In genomic region chr2:5697554-5697953, GRCh38 we compare ENCODE assay signal across 14 cellular contexts. TPM values are rescaled to one million over a fixed set of nuclear protein-coding genes. Genes with fewer than 3 reads are reported as not detected.
A peak's percentile ranks its signal among the peaks of the same experiment; 100 is the strongest.
DNase-seq lines count a peak whose midpoint lies in the region; ATAC-seq and TF ChIP-seq lines count a peak whose summit lies in the region.
"Had no signal": no experiment of that assay in that cellular context is flagged by ENCODE, and none has a peak within 500 bp of the region (broad histone marks: within the 10 kb centered on the region; RNA-seq: fewer than 3 reads in every experiment).

No MANE protein-coding gene starts in this region.

- H3K27me3 Mint-ChIP-seq in osteocyte (ENCODE audit: unreplicated experiment) = no peaks in the 10 kb centered on the region

- no peak for TF ChIP-seq CTCF in MM.1S (IDR thresholded peaks at IDR 0.05; ENCODE audit: low read length)
- TF ChIP-seq CTCF in esophagus muscularis mucosa (IDR thresholded peaks at IDR 0.05) = no peak
- TF ChIP-seq CTCF in osteocyte (IDR thresholded peaks at IDR 0.05) = no peak
- no peak for TF ChIP-seq CTCF in foreskin keratinocyte (conservative IDR thresholded peaks at IDR 0.05)

- H3K4me2 ChIP-seq in MM.1S (ENCODE audit: low read depth, low read length) = peak overlapping the region; percentile 67

- peak overlapping the region; percentile 93 for H3K9ac ChIP-seq in MM.1S (ENCODE audit: low read length)

- peaks cover 8% of the 10 kb centered on the region; the same call in 1 of the 2 replicates for H3K79me2 ChIP-seq in MM.1S (ENCODE audit: low read length)

- H3K9me3 Mint-ChIP-seq in osteocyte (ENCODE audit: unreplicated experiment) = no peaks in the 10 kb centered on the region

- peak overlapping the region; percentile 98 for H3K27ac ChIP-seq in MM.1S (ENCODE audit: low read length)
- peak overlapping the region in 2 of 4 donors; percentile 44 to 54 for H3K27ac ChIP-seq in esophagus muscularis mucosa (replicated peaks in 1 of 4)
- no peak overlapping the region for H3K27ac ChIP-seq in foreskin keratinocyte

- no peaks in the 10 kb centered on the region for H3K36me3 ChIP-seq in MM.1S (replicated peaks; ENCODE audit: insufficient read depth, low read length)
- H3K36me3 ChIP-seq in esophagus muscularis mucosa = no peaks in the 10 kb centered on the region

- H3K27me3 ChIP-seq in MM.1S (replicated peaks; ENCODE audit: insufficient read depth, low read length) = no peaks in the 10 kb centered on the region
- H3K27me3 ChIP-seq in esophagus muscularis mucosa = peaks cover 0 to 95% (median 44%) of the 10 kb centered on the region in 4 donors
- H3K27me3 ChIP-seq in foreskin keratinocyte = peaks cover 46% of the 10 kb centered on the region

- WGBS in esophagus muscularis mucosa = 72% methylated on average over 8 of the region's 8 CpGs

- H3K4me1 Mint-ChIP-seq in osteocyte (ENCODE audit: unreplicated experiment) = peaks cover 47% of the 10 kb centered on the region

- H3K4me3 ChIP-seq in MM.1S (ENCODE audit: low read length) (peak overlapping the region; percentile 72), esophagus muscularis mucosa (peak overlapping the region in 3 of 4 donors; percentile 50 to 52 (median 52))

- no peak overlapping the region for H2AFZ ChIP-seq in MM.1S (ENCODE audit: low read length)

- peaks cover 37% of the 10 kb centered on the region for H3K36me3 Mint-ChIP-seq in osteocyte (ENCODE audit: unreplicated experiment)

- H4K20me1 ChIP-seq in MM.1S (ENCODE audit: insufficient read depth, low read length) = no peaks in the 10 kb centered on the region

- peak; percentile 21 for DNase-seq in NCI-H1092 treated with DMSO at 0.1 percent for 48 hours (lab: John Stamatoyannopoulos, UW)
- DNase-seq in NCI-H1092 (lab: John Stamatoyannopoulos, UW) = no peak
- peak; percentile 46 for DNase-seq in MM.1S
- no peak for DNase-seq in esophagus muscularis mucosa (ENCODE audit: extremely low spot score)
- no peak for DNase-seq in osteocyte (ENCODE audit: extremely low spot score, unreplicated experiment)
- no peak for DNase-seq in cerebellar cortex (ENCODE audit: low spot score)
- no peak for DNase-seq in foreskin keratinocyte
- no peak for DNase-seq in head of caudate nucleus
- DNase-seq: 8988T; activated CD8-positive, alpha-beta memory T cell treated with anti-CD3 and anti-CD28 coated beads, Interleukin-2, amount 50 U/mL, for 48 hours; EL; immature natural killer cell; NCI-H1436 treated with DMSO at 0.1 percent for 48 hours had no signal

- peak overlapping the region; percentile 82 for H3K4me3 Mint-ChIP-seq in osteocyte (ENCODE audit: unreplicated experiment)
- H3K4me3 Mint-ChIP-seq: immature natural killer cell had no signal

- TF ChIP-seq EP300 in esophagus muscularis mucosa (IDR thresholded peaks at IDR 0.05) = no peak

- H3K9me3 ChIP-seq in MM.1S (replicated peaks; ENCODE audit: insufficient read depth, low read length) = no peaks in the 10 kb centered on the region
- H3K9me3 ChIP-seq in esophagus muscularis mucosa = no peaks in the 10 kb centered on the region

- no peaks in the 10 kb centered on the region for H3K9me2 ChIP-seq in MM.1S (replicated peaks; ENCODE audit: insufficient read depth, low read length)

- H3K4me1 ChIP-seq in MM.1S (ENCODE audit: low read length) = peaks cover 12% of the 10 kb centered on the region; the same call in 1 of the 2 replicates
- H3K4me1 ChIP-seq in esophagus muscularis mucosa = peaks cover 24 to 40% (median 37%) of the 10 kb centered on the region in 4 donors
- H3K4me1 ChIP-seq in foreskin keratinocyte = peaks cover 6% of the 10 kb centered on the region

- TF ChIP-seq POLR2A in esophagus muscularis mucosa (IDR thresholded peaks at IDR 0.05; ENCODE audit: low read depth) = no peak

- H3F3A ChIP-seq in MM.1S (ENCODE audit: insufficient read depth, low read length) = peaks cover 42% of the 10 kb centered on the region

- intact Hi-C loops in esophagus muscularis mucosa (cut with DNase I) (no loop called here), head of caudate nucleus (cut with DNase I) (no loop called here)

- H3K27ac Mint-ChIP-seq in osteocyte (ENCODE audit: unreplicated experiment) = peak overlapping the region; percentile 85
- H3K27ac Mint-ChIP-seq: immature natural killer cell had no signal

- ATAC-seq in foreskin keratinocyte = no peak

RNA-seq across cellular contexts. Expression of gene SOX11, which starts 5.4 kb away (rescaled TPM):
- total RNA-seq in esophagus muscularis mucosa (under 1 TPM; 0.29 to 0.97 (median 0.46) TPM), osteocyte (69.5 and 71.7 TPM in 2 replicates), foreskin keratinocyte (3.4 and 3.8 TPM in 2 replicates)
- 1.5 and 1.7 TPM in 2 replicates for polyA plus RNA-seq in foreskin keratinocyte
- polyA plus RNA-seq: adipose tissue, immature natural killer cell had no signal

Comparison
In these comparisons a context has a peak if more than half of its experiments do, and no peak if none do; other contexts are left out.
1. DNase-seq: peak in NCI-H1092 treated with DMSO at 0.1 percent for 48 hours (single experiment) and MM.1S (single experiment); none in NCI-H1092 (single experiment), esophagus muscularis mucosa (single experiment), osteocyte (single experiment), cerebellar cortex (single experiment), foreskin keratinocyte (0 of 2) and head of caudate nucleus (0 of 42).
2. RNA of gene SOX11, which starts 5.4 kb away (total RNA-seq): 69.5 to 71.7 TPM in osteocyte; 3.4 to 3.8 TPM in foreskin keratinocyte and 0.29 to 0.97 TPM in esophagus muscularis mucosa; every median in the first group is over 10 times any median in the second.